ENCODE assay signal across 24 cellular contexts in the genomic region with DNA sequence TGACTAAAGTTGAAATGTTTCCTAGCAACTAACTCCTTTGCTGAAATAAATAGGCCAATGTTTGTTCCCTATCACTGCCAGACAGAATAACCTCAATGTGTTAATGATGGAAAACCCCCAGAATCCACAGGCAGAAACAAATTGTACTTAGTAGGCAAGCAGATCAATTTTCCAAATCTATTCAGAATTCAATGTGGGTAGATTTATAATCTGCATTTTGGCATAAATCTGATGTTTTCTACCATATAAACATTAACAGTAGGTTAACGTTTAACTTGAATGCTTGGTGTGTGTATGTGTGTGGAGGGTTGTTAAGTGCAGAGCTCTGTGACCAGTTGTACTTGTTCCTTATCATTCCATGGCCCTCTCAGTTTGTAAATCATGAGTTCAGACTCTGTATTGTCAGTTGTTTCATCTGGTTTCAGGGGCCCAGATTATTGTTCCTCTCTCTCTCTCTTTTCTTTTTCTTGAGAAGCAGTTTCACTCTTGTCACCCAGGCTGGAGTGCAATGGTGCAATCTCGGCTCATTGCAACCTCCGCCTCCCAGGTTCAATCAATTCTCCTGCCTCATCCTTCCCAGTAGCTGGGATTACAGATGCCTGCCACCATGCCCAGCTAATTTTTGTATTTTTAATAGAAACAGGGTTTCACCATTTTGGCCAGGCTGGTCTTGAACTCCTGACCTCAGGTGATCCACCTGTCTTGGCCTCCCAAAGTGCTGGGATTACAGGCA. TPM values are rescaled to one million over a fixed set of nuclear protein-coding genes. Genes with fewer than 3 reads are reported as not detected.
DNase-seq lines count a peak whose midpoint lies in the region; ATAC-seq and TF ChIP-seq lines count a peak whose summit lies in the region.
"Had no signal": no experiment of that assay in that cellular context is flagged by ENCODE, and none has a peak within 500 bp of the region (broad histone marks: within the 10 kb centered on the region; RNA-seq: fewer than 3 reads in every experiment).

No MANE protein-coding gene starts in this region.

- H3K79me2 ChIP-seq in ACC112 (ENCODE audit: control insufficient read depth, insufficient read depth, low read length, unreplicated experiment), result no peaks in the 10 kb centered on the region

- TF ChIP-seq POLR2A in tibial nerve (IDR thresholded peaks at IDR 0.05), result no peak

- WGBS in tibial nerve, 2 donors, result 75 to 86% methylated on average over 3 of the region's 3 CpGs

- TF ChIP-seq CTCF in VCaP (conservative IDR thresholded peaks at IDR 0.05) (no peak), tibial nerve (IDR thresholded peaks at IDR 0.05) (no peak)

- peak; percentile 76 for DNase-seq in kidney tubule cell (ENCODE audit: low spot score)
- DNase-seq in tibial nerve (ENCODE audit: low spot score in 2 of 2), result no peak
- DNase-seq in DMS114 treated with DMSO at 0.1 percent for 48 hours (lab: John Stamatoyannopoulos, UW; ENCODE audit: unreplicated experiment), result no peak
- no peak for DNase-seq in stimulated activated effector memory CD8-positive, alpha-beta T cell treated with anti-CD3 and anti-CD28 coated beads, Interleukin-12 subunit alpha, Interleukin-12 subunit beta, amount 100 ng/mL, for 72 hours (ENCODE audit: low spot score in 2 of 2)
- no peak for DNase-seq in amygdala (lab: John Stamatoyannopoulos, UW)
- DNase-seq: activated CD8-positive, alpha-beta memory T cell treated with anti-CD3 and anti-CD28 coated beads, Interleukin-2, amount 50 U/mL, for 4 hours; activated effector memory CD4-positive, alpha-beta T cell treated with Interleukin-2 at 50 U/mL for 16 hours; glutamatergic neuron; MG63; NCI-H146; NCI-H69; occipital lobe; retina; SK-N-SH; stimulated activated CD4-positive, alpha-beta T cell treated with anti-CD3 and anti-CD28 coated beads, Interleukin-12 subunit alpha, Interleukin-12 subunit beta, amount 100 ng/mL, for 4 hours; stimulated activated CD4-positive, alpha-beta T cell treated with anti-CD3 and anti-CD28 coated beads, Interleukin-4, amount 100 ng/mL, for 4 hours; stimulated activated naive CD8-positive, alpha-beta T cell treated with anti-CD3 and anti-CD28 coated beads, Interleukin-15, amount 100 ng/mL, for 72 hours had no signal

- H3K36me3 ChIP-seq in ACC112 (ENCODE audit: insufficient read depth, low read length) (peaks cover 37% of the 10 kb centered on the region), mucosa of rectum (ENCODE audit: control insufficient read depth in 2 of 2, insufficient read depth in 2 of 2, low read length in 2 of 2) (peaks cover 7 to 8% of the 10 kb centered on the region in 2 donors), tibial nerve (peaks cover 0 to 36% (median 0%) of the 10 kb centered on the region in 3 donors)

- H3K9ac ChIP-seq in mucosa of rectum (ENCODE audit: low read depth in 1 of 2, low read length in 2 of 2), result no peak overlapping the region
- H3K9ac ChIP-seq: SK-N-SH had no signal

- peak overlapping the region; percentile 43; the same call in 1 of the 2 replicates for H3K27ac ChIP-seq in ACC112 (ENCODE audit: low read depth, low read length)
- H3K27ac ChIP-seq in VCaP, result peak overlapping the region; percentile 85
- peak overlapping the region; percentile 75 to 76 for H3K27ac ChIP-seq in mucosa of rectum (ENCODE audit: low read depth in 2 of 2, low read length in 2 of 2)
- no peak overlapping the region for H3K27ac ChIP-seq in tibial nerve
- H3K27ac ChIP-seq: RWPE1 had no signal

- H3K4me3 Mint-ChIP-seq in stimulated activated effector memory CD8-positive, alpha-beta T cell treated with anti-CD3 and anti-CD28 coated beads, Interleukin-12 subunit alpha, Interleukin-12 subunit beta, amount 100 ng/mL, for 72 hours, result no peak overlapping the region
- H3K4me3 Mint-ChIP-seq: stimulated activated naive CD8-positive, alpha-beta T cell treated with anti-CD3 and anti-CD28 coated beads, Interleukin-15, amount 100 ng/mL, for 72 hours; WTC11 had no signal

- no peak for ATAC-seq in stimulated activated effector memory CD8-positive, alpha-beta T cell treated with anti-CD3 and anti-CD28 coated beads, Interleukin-12 subunit alpha, Interleukin-12 subunit beta, amount 100 ng/mL, for 72 hours
- ATAC-seq: stimulated activated naive CD8-positive, alpha-beta T cell treated with anti-CD3 and anti-CD28 coated beads, Interleukin-15, amount 100 ng/mL, for 72 hours; WTC11 had no signal

- no peaks in the 10 kb centered on the region for H3K4me1 Mint-ChIP-seq in stimulated activated effector memory CD8-positive, alpha-beta T cell treated with anti-CD3 and anti-CD28 coated beads, Interleukin-12 subunit alpha, Interleukin-12 subunit beta, amount 100 ng/mL, for 72 hours

- H3K4me1 ChIP-seq in ACC112 (ENCODE audit: control insufficient read depth, insufficient read depth, low read length, unreplicated experiment) (peaks cover 25% of the 10 kb centered on the region), mucosa of rectum (ENCODE audit: control insufficient read depth in 2 of 2, insufficient read depth in 2 of 2, low read length in 2 of 2) (peaks cover 10 to 26% of the 10 kb centered on the region in 2 donors), tibial nerve (peaks cover 0 to 11% (median 4%) of the 10 kb centered on the region in 4 donors)

- H3K9me3 Mint-ChIP-seq in stimulated activated effector memory CD8-positive, alpha-beta T cell treated with anti-CD3 and anti-CD28 coated beads, Interleukin-12 subunit alpha, Interleukin-12 subunit beta, amount 100 ng/mL, for 72 hours, result no peaks in the 10 kb centered on the region
- H3K9me3 Mint-ChIP-seq: stimulated activated naive CD8-positive, alpha-beta T cell treated with anti-CD3 and anti-CD28 coated beads, Interleukin-15, amount 100 ng/mL, for 72 hours had no signal

- H3K27me3 ChIP-seq in ACC112 (ENCODE audit: insufficient read depth, low read length) (no peaks in the 10 kb centered on the region), mucosa of rectum (ENCODE audit: control insufficient read depth in 2 of 2, insufficient read depth in 2 of 2, low read length in 2 of 2) (no peaks in the 10 kb centered on the region), tibial nerve (no peaks in the 10 kb centered on the region)
- H3K27me3 ChIP-seq: MG63 had no signal

- H2AFZ ChIP-seq in ACC112 (ENCODE audit: low read length, unreplicated experiment), result no peak overlapping the region

- peaks cover 26% of the 10 kb centered on the region for H3K36me3 Mint-ChIP-seq in stimulated activated effector memory CD8-positive, alpha-beta T cell treated with anti-CD3 and anti-CD28 coated beads, Interleukin-12 subunit alpha, Interleukin-12 subunit beta, amount 100 ng/mL, for 72 hours

- no peak for TF ChIP-seq EP300 in tibial nerve (IDR thresholded peaks at IDR 0.05)

- H3K27ac Mint-ChIP-seq in stimulated activated effector memory CD8-positive, alpha-beta T cell treated with anti-CD3 and anti-CD28 coated beads, Interleukin-12 subunit alpha, Interleukin-12 subunit beta, amount 100 ng/mL, for 72 hours, result no peak overlapping the region

- no peaks in the 10 kb centered on the region for H3K9me3 ChIP-seq in mucosa of rectum (ENCODE audit: control insufficient read depth in 2 of 2, low read length in 2 of 2)
- no peaks in the 10 kb centered on the region for H3K9me3 ChIP-seq in tibial nerve
- H3K9me3 ChIP-seq: MG63, SK-N-SH had no signal

- H3K4me3 ChIP-seq in ACC112 (ENCODE audit: low read depth, low read length) (no peak overlapping the region), mucosa of rectum (ENCODE audit: low read length in 2 of 2) (no peak overlapping the region), tibial nerve (no peak overlapping the region)
- H3K4me3 ChIP-seq: MG63 had no signal

RNA-seq across cellular contexts. Expression of gene PLSCR1, which starts 32.8 kb away (rescaled TPM):
- total RNA-seq in tibial nerve, result 100 to 1,000 TPM in 1 of 4 donors, 10 to 100 TPM in 3; 57.8 to 104 (median 68.7) TPM

RNA-seq across cellular contexts. Expression of gene PLSCR2, which starts 42.2 kb away (rescaled TPM):
- total RNA-seq in tibial nerve, result not detected
- total RNA-seq: H4, lower leg skin, occipital lobe had no signal

Comparison
In these comparisons a context has a peak if more than half of its experiments do, and no peak if none do; other contexts are left out.
1. H3K27ac ChIP-seq: peak in ACC112 (single experiment), VCaP (single experiment) and mucosa of rectum (2 of 2); none in tibial nerve (0 of 4).